ENCODE assay signal across 1 cellular context in genomic region chr15:94403246-94403824, GRCh38.
TF ChIP-seq lines count a peak whose summit lies in the region.

No MANE protein-coding gene starts in this region.

TF ChIP-seq in SK-N-SH treated with all-trans-retinoic acid at 6 μM for 48 hours, 23 proteins besides CTCF, POLR2A, EP300 and RAD21 (continued from another document):
- TF ChIP-seq TSHZ2 (CRISPR knock-in tag; IDR thresholded peaks at IDR 0.05) (no peak), POU6F1 (CRISPR knock-in tag; IDR thresholded peaks at IDR 0.05; ENCODE audit: borderline replicate concordance, low read depth) (no peak), OSR1 (CRISPR knock-in tag; IDR thresholded peaks at IDR 0.05) (no peak)
